In the genomic region with DNA sequence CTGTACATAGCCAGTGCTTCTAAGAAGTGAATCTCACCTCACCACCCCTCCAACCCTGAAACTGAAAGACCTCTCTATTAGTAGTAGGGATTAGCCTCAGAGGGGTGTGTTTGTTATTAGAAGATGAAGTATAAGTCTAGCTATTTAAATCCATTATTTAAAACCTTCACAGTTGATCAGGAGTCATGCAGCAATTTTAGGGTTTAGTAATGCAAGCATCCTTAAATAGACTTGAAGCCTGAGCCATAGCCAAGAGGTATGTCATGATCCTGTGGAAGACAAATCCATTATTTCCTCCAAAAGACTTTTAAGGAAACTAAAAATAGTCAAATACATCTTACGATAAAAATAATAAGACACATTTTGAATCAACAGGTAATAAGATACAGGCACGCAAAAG, we compare ENCODE assay signal across 16 cellular contexts.
DNase-seq lines count a peak whose midpoint lies in the region; ATAC-seq and TF ChIP-seq lines count a peak whose summit lies in the region.
"Had no signal": no experiment of that assay in that cellular context is flagged by ENCODE, and none has a peak within 500 bp of the region (broad histone marks: within the 10 kb centered on the region; RNA-seq: fewer than 3 reads in every experiment).

No MANE protein-coding gene starts in this region.

- no CpG with 5 or more reads among the region's 2 CpGs for WGBS in IMR-90 (ENCODE audit: extremely low coverage in 2 of 2, insufficient read length in 1 of 2), 2 experiments

- H2BK20ac ChIP-seq in IMR-90 (ENCODE audit: low read depth, low read length) = no peak overlapping the region

- no peaks in the 10 kb centered on the region for H3K27me3 Mint-ChIP-seq in mesothelial cell of epicardium (ENCODE audit: low read depth)
- no peaks in the 10 kb centered on the region for H3K27me3 Mint-ChIP-seq in progenitor cell of endocrine pancreas

- H2BK15ac ChIP-seq in IMR-90 (ENCODE audit: low read depth, low read length) = no peak overlapping the region

- no peak overlapping the region for H3K23ac ChIP-seq in IMR-90 (ENCODE audit: low read depth, low read length)

- H2AFZ ChIP-seq in IMR-90 (replicated peaks; ENCODE audit: low read length, poor library complexity) (no peak overlapping the region), PC-9 (no peak overlapping the region)

- peak; percentile 19 for DNase-seq in IMR-90
- no peak for DNase-seq in coronary artery (ENCODE audit: low spot score)
- no peak for DNase-seq in mesothelial cell of epicardium (ENCODE audit: low spot score in 2 of 2, unreplicated experiment in 2 of 2)
- DNase-seq in thoracic aorta (ENCODE audit: low spot score) = no peak
- DNase-seq in PC-9 = no peak
- DNase-seq in progenitor cell of endocrine pancreas (ENCODE audit: low spot score, unreplicated experiment) = no peak
- DNase-seq: DND-41, GDM1, NCI-H1048, NCI-H1436 treated with DMSO at 0.1 percent for 48 hours, NCI-H2081, NCI-H510A, SHP77 had no signal

- H3K4me3 Mint-ChIP-seq in mesothelial cell of epicardium = no peak overlapping the region
- no peak overlapping the region for H3K4me3 Mint-ChIP-seq in progenitor cell of endocrine pancreas (ENCODE audit: low read depth)

- H3K36me3 ChIP-seq in IMR-90 (ENCODE audit: control insufficient read depth, insufficient read depth, low read length) = no peaks in the 10 kb centered on the region
- H3K36me3 ChIP-seq in thoracic aorta = no peaks in the 10 kb centered on the region
- H3K36me3 ChIP-seq in PC-9 (ENCODE audit: low read depth) = no peaks in the 10 kb centered on the region

- in situ Hi-C loops in IMR-90 (cut with MboI; ENCODE audit: low sequenced_read_pairs) = no loop called here

- H3K18ac ChIP-seq in IMR-90 (ENCODE audit: low read depth, low read length) = no peak overlapping the region

- no peak overlapping the region for H4K5ac ChIP-seq in IMR-90 (ENCODE audit: low read depth, low read length)

- H4K91ac ChIP-seq in IMR-90 (ENCODE audit: insufficient read depth, low read depth, low read length) = no peak overlapping the region

- no peak for TF ChIP-seq RAD21 in IMR-90 (IDR thresholded peaks at IDR 0.05; ENCODE audit: low read length)

- H2BK120ac ChIP-seq in IMR-90 (ENCODE audit: low read depth, low read length) = no peak overlapping the region

- no peak overlapping the region for H3K4ac ChIP-seq in IMR-90 (ENCODE audit: low read depth, low read length)

- H3K36me3 Mint-ChIP-seq in mesothelial cell of epicardium (no peaks in the 10 kb centered on the region), progenitor cell of endocrine pancreas (ENCODE audit: insufficient read depth) (no peaks in the 10 kb centered on the region)

- BruUV-seq in IMR-90 (replicated peaks; lab: Mats Ljungman, UMichigan) (no TSS peak), PC-9 (replicated peaks; lab: Mats Ljungman, UMichigan) (no TSS peak)

- H3K9me2 ChIP-seq in PC-9 (ENCODE audit: insufficient read depth) = no peaks in the 10 kb centered on the region

- H3K9me3 Mint-ChIP-seq in mesothelial cell of epicardium = no peaks in the 10 kb centered on the region
- H3K9me3 Mint-ChIP-seq in progenitor cell of endocrine pancreas (ENCODE audit: low read depth) = peaks cover 3% of the 10 kb centered on the region

- no peak for TF ChIP-seq POLR2A in IMR-90 (IDR thresholded peaks at IDR 0.05; ENCODE audit: low read depth, low read length)

- peak overlapping the region; percentile 81 for H3K27ac Mint-ChIP-seq in mesothelial cell of epicardium
- H3K27ac Mint-ChIP-seq in progenitor cell of endocrine pancreas = no peak overlapping the region

- no peaks in the 10 kb centered on the region for H3K79me2 ChIP-seq in PC-9 (ENCODE audit: low read depth)

- H3K4me3 ChIP-seq in IMR-90 (ENCODE audit: insufficient read depth, low read depth, low read length) = no peak overlapping the region
- H3K4me3 ChIP-seq in coronary artery = no peak overlapping the region
- peak overlapping the region; percentile 31 for H3K4me3 ChIP-seq in thoracic aorta
- H3K4me3 ChIP-seq in PC-9 = no peak overlapping the region

- H3K56ac ChIP-seq in IMR-90 (ENCODE audit: extremely low read depth, insufficient read depth, low read length) = no peak overlapping the region

- no peak overlapping the region for H3K4me2 ChIP-seq in IMR-90 (ENCODE audit: low read depth, low read length)
- H3K4me2 ChIP-seq in PC-9 = no peak overlapping the region

- H4K20me1 ChIP-seq in IMR-90 (ENCODE audit: insufficient read depth, low read length) = no peaks in the 10 kb centered on the region
- H4K20me1 ChIP-seq in PC-9 (ENCODE audit: insufficient read depth) = no peaks in the 10 kb centered on the region

- no peaks in the 10 kb centered on the region for H3F3A ChIP-seq in PC-9 (ENCODE audit: insufficient read depth, low read depth)

- no peak overlapping the region for H3K14ac ChIP-seq in IMR-90 (replicated peaks; ENCODE audit: low read depth, low read length)

- H2AK9ac ChIP-seq in IMR-90 (replicated peaks; ENCODE audit: low read depth, low read length, poor library complexity) = no peak overlapping the region

- dilution Hi-C loops in IMR-90 (cut with HindIII; ENCODE audit: low sequenced_read_pairs, unreplicated experiment) = no loop called here

- H3K9ac ChIP-seq in IMR-90 (ENCODE audit: low read depth, low read length) = no peak overlapping the region

- H3K9me3 ChIP-seq in IMR-90 (ENCODE audit: control insufficient read depth, insufficient read depth, low read length) = no peaks in the 10 kb centered on the region
- H3K9me3 ChIP-seq in thoracic aorta = no peaks in the 10 kb centered on the region
- H3K9me3 ChIP-seq in PC-9 (ENCODE audit: insufficient read depth, low read depth) = no peaks in the 10 kb centered on the region

- CTCF ChIA-PET in IMR-90 (lab: Yijun Ruan, JAX) (no interaction called here), PC-9 (lab: Charles Lee) (no interaction called here)

- H3K27me3 ChIP-seq in IMR-90 (ENCODE audit: control insufficient read depth, insufficient read depth, low read length) (peaks cover 4% of the 10 kb centered on the region), thoracic aorta (replicated peaks; ENCODE audit: insufficient read depth) (no peaks in the 10 kb centered on the region), PC-9 (ENCODE audit: insufficient read depth, low read depth) (no peaks in the 10 kb centered on the region)

- POLR2A ChIA-PET in IMR-90 (lab: Charles Lee; ENCODE audit: unreplicated experiment) = no interaction called here
- POLR2A ChIA-PET in PC-9 (lab: Charles Lee; ENCODE audit: unreplicated experiment) = no interaction called here

- no peak for ATAC-seq in IMR-90 (ENCODE audit: low read depth)
- ATAC-seq in thoracic aorta (ENCODE audit: insufficient number of reproducible peaks, low FRiP score, low read depth) = no peak
- no peak for ATAC-seq in HG03378 (IDR thresholded peaks at IDR 0.05; ENCODE audit: unreplicated experiment)
- ATAC-seq in HG02885 (IDR thresholded peaks at IDR 0.05; ENCODE audit: poor library complexity, unreplicated experiment) = no peak

- no peaks in the 10 kb centered on the region for H3K9me1 ChIP-seq in IMR-90 (ENCODE audit: insufficient read depth, low read length)

- TF ChIP-seq CTCF in IMR-90 (conservative IDR thresholded peaks at IDR 0.05; ENCODE audit: low read depth, low read length) (no peak), coronary artery (IDR thresholded peaks at IDR 0.05) (no peak), mesothelial cell of epicardium (IDR thresholded peaks at IDR 0.05; ENCODE audit: unreplicated experiment) (no peak), thoracic aorta (IDR thresholded peaks at IDR 0.05) (no peak), PC-9 (conservative IDR thresholded peaks at IDR 0.05) (no peak), progenitor cell of endocrine pancreas (IDR thresholded peaks at IDR 0.05; ENCODE audit: unreplicated experiment) (no peak)

- no peak overlapping the region for H3K27ac ChIP-seq in IMR-90 (ENCODE audit: insufficient read depth, low read length)
- H3K27ac ChIP-seq in coronary artery = peak overlapping the region; percentile 35 to 77
- H3K27ac ChIP-seq in thoracic aorta = peak overlapping the region; percentile 80 to 90
- H3K27ac ChIP-seq in PC-9 = no peak overlapping the region
- H3K27ac ChIP-seq: C4-2B had no signal

- intact Hi-C loops in IMR-90 (cut with micrococcal nuclease) = no loop called here
- intact Hi-C loops in PC-9 (cut with micrococcal nuclease; ENCODE audit: unreplicated experiment) = no loop called here

- no peaks in the 10 kb centered on the region for H3K4me1 ChIP-seq in IMR-90 (ENCODE audit: control insufficient read depth, insufficient read depth, low read length)
- H3K4me1 ChIP-seq in thoracic aorta (ENCODE audit: control insufficient read depth in 1 of 2, low read depth in 2 of 2) = peaks cover 3 to 56% of the 10 kb centered on the region in 2 donors
- no peaks in the 10 kb centered on the region for H3K4me1 ChIP-seq in PC-9 (replicated peaks; ENCODE audit: insufficient read depth)

- H3K4me1 Mint-ChIP-seq in mesothelial cell of epicardium (peaks cover 55% of the 10 kb centered on the region), progenitor cell of endocrine pancreas (ENCODE audit: low read depth) (peaks cover 8% of the 10 kb centered on the region)

- H3K79me1 ChIP-seq in IMR-90 (ENCODE audit: low read depth in 1 of 2, low read length in 2 of 2) = no peaks in the 10 kb centered on the region

- no peak overlapping the region for H4K8ac ChIP-seq in IMR-90 (ENCODE audit: low read depth in 2 of 2, low read length in 2 of 2)

- H2AK5ac ChIP-seq in IMR-90 (ENCODE audit: low read depth, low read length) = no peak overlapping the region

- H2BK5ac ChIP-seq in IMR-90 (ENCODE audit: low read depth, low read length, poor library complexity, severe bottlenecking) = no peak overlapping the region

TF ChIP-seq in IMR-90, 13 proteins besides CTCF, POLR2A, EP300 and RAD21:
- TF ChIP-seq MXI1 (IDR thresholded peaks at IDR 0.05; ENCODE audit: borderline replicate concordance, low read depth, low read length) = no peak
- TF ChIP-seq, protein P1, sequence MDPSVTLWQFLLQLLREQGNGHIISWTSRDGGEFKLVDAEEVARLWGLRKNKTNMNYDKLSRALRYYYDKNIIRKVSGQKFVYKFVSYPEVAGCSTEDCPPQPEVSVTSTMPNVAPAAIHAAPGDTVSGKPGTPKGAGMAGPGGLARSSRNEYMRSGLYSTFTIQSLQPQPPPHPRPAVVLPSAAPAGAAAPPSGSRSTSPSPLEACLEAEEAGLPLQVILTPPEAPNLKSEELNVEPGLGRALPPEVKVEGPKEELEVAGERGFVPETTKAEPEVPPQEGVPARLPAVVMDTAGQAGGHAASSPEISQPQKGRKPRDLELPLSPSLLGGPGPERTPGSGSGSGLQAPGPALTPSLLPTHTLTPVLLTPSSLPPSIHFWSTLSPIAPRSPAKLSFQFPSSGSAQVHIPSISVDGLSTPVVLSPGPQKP (IDR thresholded peaks at IDR 0.05; ENCODE audit: borderline replicate concordance, low read depth, low read length) = no peak
- TF ChIP-seq CEBPB (IDR thresholded peaks at IDR 0.05; ENCODE audit: low read depth, low read length) = no peak
- TF ChIP-seq MAFK (IDR thresholded peaks at IDR 0.05; ENCODE audit: low read depth, low read length) = no peak

Comparison
In these comparisons a context has a peak if more than half of its experiments do, and no peak if none do; other contexts are left out.
1. H3K27ac ChIP-seq: peak in coronary artery (2 of 2) and thoracic aorta (2 of 2); none in IMR-90 (single experiment) and PC-9 (single experiment).